ENCODE assay signal across 14 cellular contexts in the genomic region with DNA sequence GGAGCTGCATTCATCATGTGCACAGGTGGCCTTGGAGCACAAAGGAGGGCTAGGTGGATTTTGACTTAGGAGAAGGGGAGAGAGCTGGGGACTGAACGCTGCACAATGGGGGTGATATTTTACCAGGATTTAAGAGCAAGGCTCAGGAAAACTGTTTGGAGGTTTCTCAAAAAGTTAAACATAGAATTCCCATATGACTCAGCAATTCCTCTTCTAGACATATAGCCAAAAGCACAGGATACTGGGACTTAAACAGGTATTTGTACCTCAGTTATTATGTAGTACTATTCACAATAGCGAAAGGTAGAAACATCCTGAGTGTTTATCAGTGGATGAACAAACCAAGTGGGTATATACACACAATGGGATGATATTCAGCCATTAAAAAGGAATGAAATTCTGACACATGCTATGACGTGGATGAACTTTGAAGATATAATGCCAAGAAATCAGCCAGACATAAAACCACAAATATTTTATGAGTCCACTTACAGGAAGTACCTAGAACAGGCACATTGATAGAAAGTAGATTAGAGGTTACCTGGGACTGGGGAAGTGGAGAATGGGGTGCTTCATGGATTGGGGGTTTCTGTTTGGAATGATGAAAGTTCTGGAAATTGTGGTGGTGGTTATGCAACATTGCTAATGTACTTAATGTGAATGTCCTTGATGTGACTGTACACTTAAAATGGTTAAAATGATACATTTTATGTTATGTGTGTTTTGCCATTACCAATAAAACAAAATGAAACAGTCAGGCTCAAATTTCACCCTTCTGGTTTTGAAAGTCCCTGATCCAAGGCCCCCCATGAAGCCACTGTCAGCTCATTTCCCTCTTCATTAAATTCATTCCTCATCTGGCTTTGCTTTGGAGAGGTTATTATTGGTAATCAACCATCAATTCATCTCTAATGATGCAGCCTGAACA.
DNase-seq lines count a peak whose midpoint lies in the region; ATAC-seq and TF ChIP-seq lines count a peak whose summit lies in the region.
"Had no signal": no experiment of that assay in that cellular context is flagged by ENCODE, and none has a peak within 500 bp of the region (broad histone marks: within the 10 kb centered on the region; RNA-seq: fewer than 3 reads in every experiment).

No MANE protein-coding gene starts in this region.

- no peak overlapping the region for H3K4me3 ChIP-seq in SK-N-SH (ENCODE audit: low read depth in 2 of 2, low read length in 1 of 2)
- no peak overlapping the region for H3K4me3 ChIP-seq in sigmoid colon
- H3K4me3 ChIP-seq: hepatocyte had no signal

- peaks cover 4% of the 10 kb centered on the region for H3K4me1 Mint-ChIP-seq in stimulated activated naive CD8-positive, alpha-beta T cell treated with anti-CD3 and anti-CD28 coated beads, Interleukin-15, Interleukin-2, amounts not matched to agents 100 ng/mL and 50 ng/mL, for 24 hours (ENCODE audit: low read depth)
- peaks cover 14% of the 10 kb centered on the region for H3K4me1 Mint-ChIP-seq in stimulated activated naive CD8-positive, alpha-beta T cell treated with anti-CD3 and anti-CD28 coated beads, Interleukin-15, amount 100 ng/mL, for 72 hours
- H3K4me1 Mint-ChIP-seq: activated CD4-positive, alpha-beta memory T cell treated with anti-CD3 and anti-CD28 coated beads, Interleukin-2, amount 10 ng/mL, durations not matched to agents 7 days and 5 days; activated naive CD4-positive, alpha-beta T cell treated with anti-CD3 and anti-CD28 coated beads, Interleukin-2, amount 10 ng/mL, durations not matched to agents 7 days and 5 days had no signal

- TF ChIP-seq RAD21 in SK-N-SH (IDR thresholded peaks at IDR 0.05; ENCODE audit: low read length) = no peak

- H3K4me1 ChIP-seq in SK-N-SH (ENCODE audit: control insufficient read depth in 1 of 2, insufficient read depth in 2 of 2, low read depth in 1 of 2, low read length in 1 of 2) = peaks cover 5 to 6% of the 10 kb centered on the region in 2 experiments; a peak in 2 of 4 replicates
- no peaks in the 10 kb centered on the region for H3K4me1 ChIP-seq in sigmoid colon

- no peaks in the 10 kb centered on the region for H3K27me3 Mint-ChIP-seq in stimulated activated naive CD8-positive, alpha-beta T cell treated with anti-CD3 and anti-CD28 coated beads, Interleukin-15, Interleukin-2, amounts not matched to agents 100 ng/mL and 50 ng/mL, for 24 hours
- no peaks in the 10 kb centered on the region for H3K27me3 Mint-ChIP-seq in stimulated activated naive CD8-positive, alpha-beta T cell treated with anti-CD3 and anti-CD28 coated beads, Interleukin-15, amount 100 ng/mL, for 72 hours

- intact Hi-C loops in sigmoid colon (cut with DNase I) = no loop called here

- H3K27ac ChIP-seq in SK-N-SH (ENCODE audit: low read depth in 2 of 2, low read length in 1 of 2) (peak overlapping the region in 1 of 2 experiments; percentile 33; a peak in 2 of 4 replicates), sigmoid colon (no peak overlapping the region)
- H3K27ac ChIP-seq: hepatocyte had no signal

- no peaks in the 10 kb centered on the region for H4K20me1 ChIP-seq in SK-N-SH (ENCODE audit: insufficient read depth)

- DNase-seq in stimulated activated naive CD8-positive, alpha-beta T cell treated with anti-CD3 and anti-CD28 coated beads, Interleukin-15, amount 100 ng/mL, for 72 hours = no peak
- DNase-seq in SK-N-SH (no peak), fibroblast of peridontal ligament (ENCODE audit: extremely low read depth) (peak; percentile 64), sigmoid colon (no peak), UCSD-AML1 (lab: John Stamatoyannopoulos, UW; ENCODE audit: unreplicated experiment) (no peak), NAMALWA (ENCODE audit: low spot score) (no peak)
- DNase-seq: activated CD4-positive, alpha-beta memory T cell treated with anti-CD3 and anti-CD28 coated beads, Interleukin-2, amount 10 ng/mL, durations not matched to agents 7 days and 5 days; activated naive CD4-positive, alpha-beta T cell treated with anti-CD3 and anti-CD28 coated beads, Interleukin-2, amount 10 ng/mL, durations not matched to agents 7 days and 5 days; NCI-H1105; NCI-H774 had no signal

- H2AFZ ChIP-seq in SK-N-SH (ENCODE audit: low read depth) = no peak overlapping the region; the same call in 1 of the 2 replicates
- H2AFZ ChIP-seq: hepatocyte had no signal

- peak overlapping the region; percentile 21 for H3K27ac Mint-ChIP-seq in stimulated activated naive CD8-positive, alpha-beta T cell treated with anti-CD3 and anti-CD28 coated beads, Interleukin-15, Interleukin-2, amounts not matched to agents 100 ng/mL and 50 ng/mL, for 24 hours
- H3K27ac Mint-ChIP-seq in stimulated activated naive CD8-positive, alpha-beta T cell treated with anti-CD3 and anti-CD28 coated beads, Interleukin-15, amount 100 ng/mL, for 72 hours = peak overlapping the region in 1 of 2 donors; percentile 50
- H3K27ac Mint-ChIP-seq: activated CD4-positive, alpha-beta memory T cell treated with anti-CD3 and anti-CD28 coated beads, Interleukin-2, amount 10 ng/mL, durations not matched to agents 7 days and 5 days; activated naive CD4-positive, alpha-beta T cell treated with anti-CD3 and anti-CD28 coated beads, Interleukin-2, amount 10 ng/mL, durations not matched to agents 7 days and 5 days; progenitor cell of endocrine pancreas had no signal

- H3F3A ChIP-seq in SK-N-SH (replicated peaks; ENCODE audit: insufficient read depth) = no peaks in the 10 kb centered on the region

- no peak for TF ChIP-seq POLR2A in sigmoid colon (IDR thresholded peaks at IDR 0.05)

- no peaks in the 10 kb centered on the region for H3K27me3 ChIP-seq in SK-N-SH (ENCODE audit: insufficient read depth)
- no peaks in the 10 kb centered on the region for H3K27me3 ChIP-seq in sigmoid colon

- no peak overlapping the region for H3K9ac ChIP-seq in SK-N-SH

- H3K9me2 ChIP-seq in SK-N-SH = no peaks in the 10 kb centered on the region

- TF ChIP-seq CTCF in SK-N-SH (IDR thresholded peaks at IDR 0.05) (no peak), sigmoid colon (IDR thresholded peaks at IDR 0.05) (no peak)

- H3K36me3 Mint-ChIP-seq in stimulated activated naive CD8-positive, alpha-beta T cell treated with anti-CD3 and anti-CD28 coated beads, Interleukin-15, Interleukin-2, amounts not matched to agents 100 ng/mL and 50 ng/mL, for 24 hours (ENCODE audit: low read depth) = no peaks in the 10 kb centered on the region
- H3K36me3 Mint-ChIP-seq: activated naive CD4-positive, alpha-beta T cell treated with anti-CD3 and anti-CD28 coated beads, Interleukin-2, amount 10 ng/mL, durations not matched to agents 7 days and 5 days had no signal

- no peak for TF ChIP-seq EP300 in SK-N-SH (IDR thresholded peaks at IDR 0.05; ENCODE audit: borderline replicate concordance in 1 of 2, low read depth in 1 of 2, low read length in 1 of 2)
- TF ChIP-seq EP300 in sigmoid colon (IDR thresholded peaks at IDR 0.05) = no peak

- 72% methylated on average over 3 of the region's 3 CpGs for WGBS in SK-N-SH (ENCODE audit: low lambda C conversion rate)
- WGBS in sigmoid colon, 2 donors = 72 to 82% methylated on average over 3 of the region's 3 CpGs

- no peak overlapping the region for H3K4me3 Mint-ChIP-seq in stimulated activated naive CD8-positive, alpha-beta T cell treated with anti-CD3 and anti-CD28 coated beads, Interleukin-15, Interleukin-2, amounts not matched to agents 100 ng/mL and 50 ng/mL, for 24 hours
- no peak overlapping the region for H3K4me3 Mint-ChIP-seq in stimulated activated naive CD8-positive, alpha-beta T cell treated with anti-CD3 and anti-CD28 coated beads, Interleukin-15, amount 100 ng/mL, for 72 hours
- H3K4me3 Mint-ChIP-seq: activated CD4-positive, alpha-beta memory T cell treated with anti-CD3 and anti-CD28 coated beads, Interleukin-2, amount 10 ng/mL, durations not matched to agents 7 days and 5 days; activated naive CD4-positive, alpha-beta T cell treated with anti-CD3 and anti-CD28 coated beads, Interleukin-2, amount 10 ng/mL, durations not matched to agents 7 days and 5 days had no signal

- H3K36me3 ChIP-seq in SK-N-SH (replicated peaks in 1 of 2; ENCODE audit: control insufficient read depth in 1 of 2, insufficient read depth in 2 of 2, low read length in 1 of 2) (no peaks in the 10 kb centered on the region), sigmoid colon (no peaks in the 10 kb centered on the region)

- POLR2A ChIA-PET in SK-N-SH (lab: Yijun Ruan, JAX) = no interaction called here

- no peaks in the 10 kb centered on the region for H3K9me3 Mint-ChIP-seq in stimulated activated naive CD8-positive, alpha-beta T cell treated with anti-CD3 and anti-CD28 coated beads, Interleukin-15, Interleukin-2, amounts not matched to agents 100 ng/mL and 50 ng/mL, for 24 hours
- no peaks in the 10 kb centered on the region for H3K9me3 Mint-ChIP-seq in stimulated activated naive CD8-positive, alpha-beta T cell treated with anti-CD3 and anti-CD28 coated beads, Interleukin-15, amount 100 ng/mL, for 72 hours
- H3K9me3 Mint-ChIP-seq: activated CD4-positive, alpha-beta memory T cell treated with anti-CD3 and anti-CD28 coated beads, Interleukin-2, amount 10 ng/mL, durations not matched to agents 7 days and 5 days; activated naive CD4-positive, alpha-beta T cell treated with anti-CD3 and anti-CD28 coated beads, Interleukin-2, amount 10 ng/mL, durations not matched to agents 7 days and 5 days had no signal

- CTCF ChIA-PET in SK-N-SH (lab: Yijun Ruan, JAX) = interaction anchor here (1.0 kb wide), 1 partner anchor 38 kb away, joined by 3 read pairs; no protein-coding TSS in a partner anchor

- H3K79me2 ChIP-seq in SK-N-SH (ENCODE audit: insufficient read depth) = no peaks in the 10 kb centered on the region
- H3K79me2 ChIP-seq: hepatocyte had no signal

- H3K9me3 ChIP-seq in SK-N-SH (no peaks in the 10 kb centered on the region), sigmoid colon (no peaks in the 10 kb centered on the region)

- no peak for ATAC-seq in stimulated activated naive CD8-positive, alpha-beta T cell treated with anti-CD3 and anti-CD28 coated beads, Interleukin-15, amount 100 ng/mL, for 72 hours
- no peak for ATAC-seq in HG02759 (IDR thresholded peaks at IDR 0.05; ENCODE audit: unreplicated experiment)

- H3K4me2 ChIP-seq in SK-N-SH = peak overlapping the region; percentile 9; the same call in 1 of the 2 replicates
- H3K4me2 ChIP-seq: hepatocyte had no signal

TF ChIP-seq in SK-N-SH, 30 proteins besides CTCF, POLR2A, EP300 and RAD21:
- TF ChIP-seq MXI1 (IDR thresholded peaks at IDR 0.05; ENCODE audit: low read depth, low read length) (no peak), JUND (IDR thresholded peaks at IDR 0.05) (no peak), TCF12 (IDR thresholded peaks at IDR 0.05) (peak; percentile 21; the same call in 1 of the 2 replicates), MEF2A (IDR thresholded peaks at IDR 0.05; ENCODE audit: borderline replicate concordance, low read depth) (no peak)
